ENCODE assay signal across 21 cellular contexts in the genomic region with DNA sequence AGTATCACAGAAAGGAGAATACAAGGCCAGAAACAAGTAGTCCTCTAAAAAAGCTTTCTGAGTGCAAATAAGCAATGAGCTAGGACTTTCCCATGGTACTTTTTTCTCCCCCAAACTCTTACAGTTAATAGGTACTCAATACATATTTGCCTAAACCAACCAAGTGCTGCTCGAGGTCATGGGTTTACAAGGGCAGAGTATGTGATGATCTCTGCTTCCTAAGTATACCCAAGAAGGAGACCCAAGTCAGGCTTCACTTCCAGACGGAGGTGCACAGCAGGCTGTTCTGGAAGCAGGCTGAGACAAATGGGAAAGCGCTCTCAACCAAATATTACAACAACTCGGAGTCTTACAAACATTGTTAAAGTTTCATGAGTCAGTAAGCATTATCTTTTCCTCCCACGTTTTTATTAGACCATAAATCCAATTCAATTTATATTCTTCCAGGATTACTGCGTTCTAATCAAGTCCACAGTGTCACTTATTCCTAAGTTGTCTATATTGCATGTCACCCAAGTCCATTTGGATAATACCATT. TPM values are rescaled to one million over a fixed set of nuclear protein-coding genes. Genes with fewer than 3 reads are reported as not detected.
DNase-seq lines count a peak whose midpoint lies in the region; ATAC-seq, FAIRE-seq and TF ChIP-seq lines count a peak whose summit lies in the region.
"Had no signal": no experiment of that assay in that cellular context is flagged by ENCODE, and none has a peak within 500 bp of the region (broad histone marks: within the 10 kb centered on the region; RNA-seq: fewer than 3 reads in every experiment).

No MANE protein-coding gene starts in this region.

- POLR2A ChIA-PET in activated CD4-positive, alpha-beta T cell treated with anti-CD3 and anti-CD28 coated beads, Interleukin-2, amount 10 ng/mL, durations not matched to agents 7 days and 5 days (lab: Charles Lee) = no interaction called here
- POLR2A ChIA-PET in HEK293 (lab: Yijun Ruan, JAX) = interaction anchor here (1.2 kb wide), 1 partner anchor 8 kb away, joined by 7 read pairs; the partner anchor contains the start of gene FYN
- POLR2A ChIA-PET in naive thymus-derived CD4-positive, alpha-beta T cell (lab: Charles Lee) = interaction anchor here (0.8 to 1.5 kb wide), 5 partner anchors 8 to 51 kb away, joined by 3 to 4 read pairs (median 4); no protein-coding TSS in a partner anchor

- H3K4me1 ChIP-seq in HEK293 (ENCODE audit: control insufficient read depth, insufficient read depth, low read length) (peaks cover 18% of the 10 kb centered on the region), pancreas (no peaks in the 10 kb centered on the region)
- peaks cover 95 to 98% of the 10 kb centered on the region in 2 donors for H3K4me1 ChIP-seq in naive thymus-derived CD4-positive, alpha-beta T cell (ENCODE audit: control insufficient read depth in 2 of 2, insufficient read depth in 2 of 2, low read length in 2 of 2)

- intact Hi-C loops in naive thymus-derived CD4-positive, alpha-beta T cell (cut with micrococcal nuclease) = loop anchor here in 1 of 2 donors (1.0 kb wide), 1 partner anchor 8 kb away; no protein-coding TSS in a partner anchor
- intact Hi-C loops in pancreas (cut with DNase I) = no loop called here

- H3K27me3 ChIP-seq in naive thymus-derived CD4-positive, alpha-beta T cell (ENCODE audit: control insufficient read depth in 2 of 2, insufficient read depth in 2 of 2, low read length in 2 of 2) = no peaks in the 10 kb centered on the region
- no peaks in the 10 kb centered on the region for H3K27me3 ChIP-seq in pancreas
- H3K27me3 ChIP-seq: BLaER1 treated with 17β-estradiol and CSF1 and Interleukin-3, amounts not matched to agents 10 nM and 100 nM; esophagus squamous epithelium; thyroid gland had no signal

- CTCF ChIA-PET in activated CD4-positive, alpha-beta T cell treated with anti-CD3 and anti-CD28 coated beads, Interleukin-2, amount 10 ng/mL, durations not matched to agents 7 days and 5 days (lab: Charles Lee) = interaction anchor here (1.4 kb wide), 1 partner anchor 177 kb away, joined by 3 read pairs; no protein-coding TSS in a partner anchor
- CTCF ChIA-PET in HEK293 (lab: Yijun Ruan, JAX) = interaction anchor here (1.7 kb wide), 1 partner anchor 11 kb away, joined by 7 read pairs; no protein-coding TSS in a partner anchor
- CTCF ChIA-PET in naive thymus-derived CD4-positive, alpha-beta T cell (lab: Charles Lee) = interaction anchor here (1.2 to 1.7 kb wide), 2 partner anchors 9 to 132 kb away, joined by 3 to 4 read pairs; partner anchors contain the start of gene FYN

- no peak for TF ChIP-seq CTCF in HEK293 (tag by site-specific recombination; IDR thresholded peaks at IDR 0.05)
- TF ChIP-seq CTCF in pancreas (IDR thresholded peaks at IDR 0.05) = no peak

- no peak overlapping the region for H3K27ac ChIP-seq in HEK293 (ENCODE audit: extremely low read depth, low read depth, low read length)
- peak overlapping the region; percentile 32 for H3K27ac ChIP-seq in naive thymus-derived CD4-positive, alpha-beta T cell (ENCODE audit: low read depth, low read length)
- no peak overlapping the region for H3K27ac ChIP-seq in pancreas
- H3K27ac ChIP-seq: BLaER1 treated with 17β-estradiol and CSF1 and Interleukin-3, amounts not matched to agents 10 nM and 100 nM; esophagus squamous epithelium; thyroid gland; VCaP had no signal

- FAIRE-seq in HTR-8/SVneo (lab: Jason Lieb, UNC) (no peak), pancreas (lab: Jason Lieb, UNC) (no peak)
- FAIRE-seq: A204.1, K562 had no signal

- no peaks in the 10 kb centered on the region for H3K9me3 Mint-ChIP-seq in activated CD4-positive, alpha-beta T cell treated with anti-CD3 and anti-CD28 coated beads, Interleukin-2, amount 10 ng/mL, durations not matched to agents 7 days and 5 days
- H3K9me3 Mint-ChIP-seq in activated T-helper 17 cell treated with anti-CD3 and anti-CD28 coated beads, Interleukin-2, amount 50 U/mL, for 72 hours = no peaks in the 10 kb centered on the region
- H3K9me3 Mint-ChIP-seq in naive thymus-derived CD4-positive, alpha-beta T cell = peaks cover 0 to 1% (median 0%) of the 10 kb centered on the region in 11 donors

- ATAC-seq in activated T-helper 17 cell treated with anti-CD3 and anti-CD28 coated beads, Interleukin-2, amount 50 U/mL, for 72 hours (replicated peaks) = no peak
- no peak for ATAC-seq in naive thymus-derived CD4-positive, alpha-beta T cell
- ATAC-seq in HG03175 (IDR thresholded peaks at IDR 0.05; ENCODE audit: unreplicated experiment) (no peak), pancreas (no peak)
- ATAC-seq: K562 had no signal

- H3K9me3 ChIP-seq in HEK293 (ENCODE audit: control insufficient read depth, insufficient read depth, low read depth, low read length) (no peaks in the 10 kb centered on the region), pancreas (no peaks in the 10 kb centered on the region)
- no peaks in the 10 kb centered on the region for H3K9me3 ChIP-seq in naive thymus-derived CD4-positive, alpha-beta T cell (ENCODE audit: control insufficient read depth in 2 of 3, low read length in 3 of 3)
- H3K9me3 ChIP-seq: BLaER1 treated with 17β-estradiol and CSF1 and Interleukin-3, amounts not matched to agents 10 nM and 100 nM; esophagus squamous epithelium; thyroid gland had no signal

- H3K27ac Mint-ChIP-seq in activated CD4-positive, alpha-beta T cell treated with anti-CD3 and anti-CD28 coated beads, Interleukin-2, amount 10 ng/mL, durations not matched to agents 7 days and 5 days = peak overlapping the region; percentile 12
- peak overlapping the region; percentile 95 for H3K27ac Mint-ChIP-seq in activated T-helper 17 cell treated with anti-CD3 and anti-CD28 coated beads, Interleukin-2, amount 50 U/mL, for 72 hours
- H3K27ac Mint-ChIP-seq in naive thymus-derived CD4-positive, alpha-beta T cell = peak overlapping the region in 6 of 9 donors; percentile 24 to 87 (median 42)

- no peak overlapping the region for H3K4me3 Mint-ChIP-seq in activated CD4-positive, alpha-beta T cell treated with anti-CD3 and anti-CD28 coated beads, Interleukin-2, amount 10 ng/mL, durations not matched to agents 7 days and 5 days
- H3K4me3 Mint-ChIP-seq in activated T-helper 17 cell treated with anti-CD3 and anti-CD28 coated beads, Interleukin-2, amount 50 U/mL, for 72 hours = peak overlapping the region; percentile 82
- H3K4me3 Mint-ChIP-seq in naive thymus-derived CD4-positive, alpha-beta T cell = peak overlapping the region in 8 of 10 donors; percentile 26 to 93 (median 64)

- 62 to 66% methylated on average over 6 of the region's 6 CpGs for WGBS in pancreas, 2 donors

- H3K36me3 ChIP-seq in HEK293 (ENCODE audit: control insufficient read depth in 2 of 2, insufficient read depth in 1 of 2, low read length in 2 of 2) = no peaks in the 10 kb centered on the region
- H3K36me3 ChIP-seq in naive thymus-derived CD4-positive, alpha-beta T cell (ENCODE audit: control insufficient read depth in 2 of 3, insufficient read depth in 3 of 3, low read length in 3 of 3) = no peaks in the 10 kb centered on the region
- no peaks in the 10 kb centered on the region for H3K36me3 ChIP-seq in pancreas
- H3K36me3 ChIP-seq: esophagus squamous epithelium, thyroid gland had no signal

- no peaks in the 10 kb centered on the region for H3K27me3 Mint-ChIP-seq in activated CD4-positive, alpha-beta T cell treated with anti-CD3 and anti-CD28 coated beads, Interleukin-2, amount 10 ng/mL, durations not matched to agents 7 days and 5 days
- H3K27me3 Mint-ChIP-seq in activated T-helper 17 cell treated with anti-CD3 and anti-CD28 coated beads, Interleukin-2, amount 50 U/mL, for 72 hours = no peaks in the 10 kb centered on the region
- no peaks in the 10 kb centered on the region for H3K27me3 Mint-ChIP-seq in naive thymus-derived CD4-positive, alpha-beta T cell

- H3K4me3 ChIP-seq in HEK293 (ENCODE audit: low read depth, low read length) = no peak overlapping the region
- no peak overlapping the region for H3K4me3 ChIP-seq in naive thymus-derived CD4-positive, alpha-beta T cell (ENCODE audit: low read length)
- no peak overlapping the region for H3K4me3 ChIP-seq in pancreas
- H3K4me3 ChIP-seq: BLaER1 treated with 17β-estradiol and CSF1 and Interleukin-3, amounts not matched to agents 10 nM and 100 nM; esophagus squamous epithelium; K562; thyroid gland had no signal

- H3K36me3 Mint-ChIP-seq in activated CD4-positive, alpha-beta T cell treated with anti-CD3 and anti-CD28 coated beads, Interleukin-2, amount 10 ng/mL, durations not matched to agents 7 days and 5 days (ENCODE audit: low read depth) = peaks cover 54% of the 10 kb centered on the region
- H3K36me3 Mint-ChIP-seq in activated T-helper 17 cell treated with anti-CD3 and anti-CD28 coated beads, Interleukin-2, amount 50 U/mL, for 72 hours (ENCODE audit: low read depth) = peaks cover 98% of the 10 kb centered on the region
- peaks cover 0 to 37% (median 3%) of the 10 kb centered on the region in 5 donors for H3K36me3 Mint-ChIP-seq in naive thymus-derived CD4-positive, alpha-beta T cell

- H3K4me1 Mint-ChIP-seq in activated CD4-positive, alpha-beta T cell treated with anti-CD3 and anti-CD28 coated beads, Interleukin-2, amount 10 ng/mL, durations not matched to agents 7 days and 5 days = peaks cover 95% of the 10 kb centered on the region
- peaks cover 76% of the 10 kb centered on the region for H3K4me1 Mint-ChIP-seq in activated T-helper 17 cell treated with anti-CD3 and anti-CD28 coated beads, Interleukin-2, amount 50 U/mL, for 72 hours
- H3K4me1 Mint-ChIP-seq in naive thymus-derived CD4-positive, alpha-beta T cell = peaks cover 0 to 100% (median 98%) of the 10 kb centered on the region in 7 donors

- DNase-seq in activated CD4-positive, alpha-beta T cell treated with anti-CD3 and anti-CD28 coated beads, Interleukin-2, amount 10 ng/mL, durations not matched to agents 7 days and 5 days = no peak
- DNase-seq in activated CD4-positive, alpha-beta T cell treated with anti-CD3 and anti-CD28 coated beads for 4 hours = no peak
- no peak for DNase-seq in naive thymus-derived CD4-positive, alpha-beta T cell
- no peak for DNase-seq in HTR-8/SVneo (ENCODE audit: insufficient read length, low spot score)
- DNase-seq in pancreas = no peak
- DNase-seq: DMS153; esophagus squamous epithelium; NCI-H1092; NCI-H2081; NCI-H524 treated with DMSO at 0.1 percent for 48 hours; nucleus accumbens; SIG-M5; stimulated activated CD4-positive, alpha-beta T cell treated with anti-CD3 and anti-CD28 coated beads, Interleukin-12 subunit alpha, Interleukin-12 subunit beta, amount 100 ng/mL, for 4 hours; thyroid gland had no signal

TF ChIP-seq in HEK293, 187 proteins besides CTCF, POLR2A, EP300 and RAD21 (continues in another document):
- peak; percentile 84 for TF ChIP-seq ZNF600 (tag by site-specific recombination; IDR thresholded peaks at IDR 0.05)
- TF ChIP-seq KLF9 (tag by site-specific recombination; IDR thresholded peaks at IDR 0.05; ENCODE audit: low read depth) = 0 out of 2 replicates have a peak, but pooled peaks have one; percentile 11

RNA-seq across cellular contexts. Expression of gene FYN, which starts 8.1 kb away (rescaled TPM):
- total RNA-seq in activated CD4-positive, alpha-beta T cell treated with anti-CD3 and anti-CD28 coated beads, Interleukin-2, amount 10 ng/mL, durations not matched to agents 7 days and 5 days = 100 to 1,000 TPM; 179 to 225 TPM
- 100 to 1,000 TPM; 139 to 326 TPM for total RNA-seq in activated T-helper 17 cell treated with anti-CD3 and anti-CD28 coated beads, Interleukin-2, amount 50 U/mL, for 72 hours
- total RNA-seq in naive thymus-derived CD4-positive, alpha-beta T cell = 100 to 1,000 TPM; 200 to 720 (median 447) TPM
- polyA plus RNA-seq in naive thymus-derived CD4-positive, alpha-beta T cell = 100 to 1,000 TPM; 226 to 330 TPM
- total RNA-seq in pancreas = 10 to 100 TPM in 3 of 6 donors, 1 to 10 TPM in 3; 6.4 to 21.7 (median 11.9) TPM
- 10 to 100 TPM in 1 of 2 donors, 1 to 10 TPM in 1; 8.7 to 16.5 TPM for polyA plus RNA-seq in pancreas

Comparison
In these comparisons a context has a peak if more than half of its experiments do, and no peak if none do; other contexts are left out.
1. H3K27ac Mint-ChIP-seq: peak in every context shown above with its lines; median percentile 95 in activated T-helper 17 cell treated with anti-CD3 and anti-CD28 coated beads, Interleukin-2, amount 50 U/mL, for 72 hours; 42 in naive thymus-derived CD4-positive, alpha-beta T cell; 12 in activated CD4-positive, alpha-beta T cell treated with anti-CD3 and anti-CD28 coated beads, Interleukin-2, amount 10 ng/mL, durations not matched to agents 7 days and 5 days.
2. RNA of gene FYN, which starts 8.1 kb away (total RNA-seq): 200 to 720 TPM in naive thymus-derived CD4-positive, alpha-beta T cell, 139 to 326 TPM in activated T-helper 17 cell treated with anti-CD3 and anti-CD28 coated beads, Interleukin-2, amount 50 U/mL, for 72 hours and 179 to 225 TPM in activated CD4-positive, alpha-beta T cell treated with anti-CD3 and anti-CD28 coated beads, Interleukin-2, amount 10 ng/mL, durations not matched to agents 7 days and 5 days; 6.4 to 21.7 TPM in pancreas; every median in the first group is over 4 times any median in the second.